ENCODE assay signal across 8 cellular contexts in the genomic region with DNA sequence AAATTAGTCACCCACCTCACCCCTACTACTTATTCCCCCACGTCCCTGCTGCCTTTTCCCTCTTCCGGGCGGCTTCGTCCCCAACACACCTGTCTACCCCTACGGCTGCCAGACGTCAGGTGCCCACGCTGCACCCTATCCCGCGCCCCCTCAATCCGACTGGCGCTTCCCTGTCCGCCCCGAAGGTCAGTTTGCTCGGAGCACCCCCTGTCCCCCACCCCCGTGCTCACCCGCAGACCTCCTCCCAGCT. TPM values are rescaled to one million over a fixed set of nuclear protein-coding genes. Genes with fewer than 3 reads are reported as not detected.
A peak's percentile ranks its signal among the peaks of the same experiment; 100 is the strongest.
DNase-seq lines count a peak whose midpoint lies in the region; ATAC-seq, FAIRE-seq and TF ChIP-seq lines count a peak whose summit lies in the region.

No MANE protein-coding gene starts in this region.

- TF ChIP-seq CTCF in MM.1S (IDR thresholded peaks at IDR 0.05; ENCODE audit: low read length) (no peak), H1 (IDR thresholded peaks at IDR 0.05; ENCODE audit: control extremely low read depth in 1 of 3, insufficient read depth in 1 of 3, low read depth in 1 of 3, low read length in 3 of 3) (no peak), neural cell (IDR thresholded peaks at IDR 0.05; ENCODE audit: poor library complexity, severe bottlenecking) (no peak)

- CTCF ChIA-PET in H1 (lab: Charles Lee; ENCODE audit: partially characterized antibody) = interaction anchor here (0.8 to 3.5 kb wide), 30 partner anchors 14 to 424 kb away, joined by 3 to 17 read pairs (median 4); partner anchors contain the start of gene ERMN

- no peak overlapping the region for H3K18ac ChIP-seq in H1 (ENCODE audit: extremely low read depth, low read length)

- ATAC-seq in GM21423 (IDR thresholded peaks at IDR 0.05; ENCODE audit: unreplicated experiment) = no peak

- H2BK15ac ChIP-seq in H1 (ENCODE audit: low read length) = no peak overlapping the region

- no peaks in the 10 kb centered on the region for H3K27me3 ChIP-seq in MM.1S (replicated peaks; ENCODE audit: insufficient read depth, low read length)
- H3K27me3 ChIP-seq in H1 (replicated peaks in 1 of 4; ENCODE audit: control insufficient read depth in 3 of 4, extremely low read depth in 1 of 4, insufficient read depth in 3 of 4, low read length in 3 of 4) = peaks cover 8 to 34% (median 23%) of the 10 kb centered on the region in 4 experiments
- H3K27me3 ChIP-seq in neural cell (ENCODE audit: insufficient read depth, low read depth, low read length) = peaks cover 47% of the 10 kb centered on the region

- H3K4me1 ChIP-seq in MM.1S (ENCODE audit: low read length) (peaks cover 21% of the 10 kb centered on the region), H1 (replicated peaks in 1 of 4; ENCODE audit: control insufficient read depth in 3 of 4, insufficient read depth in 4 of 4, low read length in 3 of 4) (no peaks in the 10 kb centered on the region; a peak in 1 of 7 replicates)

- H3K4me3 ChIP-seq in MM.1S (ENCODE audit: low read length) = peak overlapping the region; percentile 90
- peak overlapping the region; percentile 41 to 78 (median 46) for H3K4me3 ChIP-seq in H1 (ENCODE audit: extremely low read depth in 1 of 4, insufficient read depth in 2 of 4, low read depth in 3 of 4, low read length in 4 of 4)
- H3K4me3 ChIP-seq in neural cell (ENCODE audit: low read length) = peak overlapping the region; percentile 76

- 0% methylated on average over 12 of the region's 16 CpGs; no CpG with 5 or more reads in 1 of the 2 experiments for WGBS in H1 (ENCODE audit: extremely low coverage in 1 of 2, insufficient coverage in 1 of 2, insufficient read length in 1 of 2, insufficient replicate concordance in 2 of 2, low coverage in 1 of 2, low lambda C conversion rate in 2 of 2, missing lambda C conversion rate in 1 of 2), 2 experiments

- no peak overlapping the region for H2BK20ac ChIP-seq in H1 (ENCODE audit: low read length)

- H3K14ac ChIP-seq in H1 (ENCODE audit: insufficient read length) = no peak overlapping the region

- no peak overlapping the region for H3K4ac ChIP-seq in H1 (replicated peaks; ENCODE audit: insufficient read length, low read depth, low read length)

- no peak for TF ChIP-seq EP300 in H1 (IDR thresholded peaks at IDR 0.05; ENCODE audit: borderline replicate concordance in 1 of 2, low read depth in 2 of 2, low read length in 2 of 2)
- no peak for TF ChIP-seq EP300 in neural cell (conservative IDR thresholded peaks at IDR 0.05; ENCODE audit: poor library complexity, severe bottlenecking)

- H3K4me2 ChIP-seq in MM.1S (ENCODE audit: low read depth, low read length) (peak overlapping the region; percentile 89), H1 (ENCODE audit: insufficient read depth in 1 of 2, low read depth in 2 of 2, low read length in 2 of 2) (peak overlapping the region; percentile 81 to 83), neural cell (ENCODE audit: low read length) (peak overlapping the region; percentile 87)

- no peak for TF ChIP-seq RAD21 in H1 (IDR thresholded peaks at IDR 0.05 in 1 of 2, conservative IDR thresholded peaks at IDR 0.05 in 1 of 2; ENCODE audit: low read depth in 2 of 2, low read length in 2 of 2)
- TF ChIP-seq RAD21 in neural cell (conservative IDR thresholded peaks at IDR 0.05) = no peak

- POLR2A ChIA-PET in H1 (lab: Charles Lee; ENCODE audit: partially characterized antibody) = interaction anchor here (0.9 to 1.1 kb wide), 2 partner anchors 15 to 30 kb away, joined by 3 read pairs; no protein-coding TSS in a partner anchor

- peak; percentile 35 for DNase-seq in stimulated activated CD4-positive, alpha-beta T cell treated with anti-CD3 and anti-CD28 coated beads, Interleukin-4, amount 100 ng/mL, for 1 hour
- no peak for DNase-seq in stimulated activated CD4-positive, alpha-beta T cell treated with anti-CD3 and anti-CD28 coated beads, Interleukin-2, amount 100 ng/mL, for 24 hours
- DNase-seq in MM.1S (no peak), H1 (ENCODE audit: low read depth in 1 of 2, low spot score in 2 of 2) (no peak), NCI-H446 treated with DMSO at 0.1 percent for 48 hours (lab: John Stamatoyannopoulos, UW) (no peak), H54 (ENCODE audit: insufficient read length, low spot score) (no peak)

- H3K23ac ChIP-seq in H1 (ENCODE audit: insufficient read length) = no peak overlapping the region

- no peak overlapping the region for H2AK5ac ChIP-seq in H1 (ENCODE audit: low read depth, low read length)

- no peaks in the 10 kb centered on the region for H3K9me2 ChIP-seq in MM.1S (replicated peaks; ENCODE audit: insufficient read depth, low read length)
- H3K9me2 ChIP-seq in neural cell (ENCODE audit: insufficient read depth, low read length) = no peaks in the 10 kb centered on the region

- no peak overlapping the region; the same call in 1 of the 2 replicates for H4K8ac ChIP-seq in H1 (ENCODE audit: extremely low read depth, insufficient read depth, low read length)

- no peak overlapping the region for H2BK5ac ChIP-seq in H1 (ENCODE audit: low read depth, low read length)

- H3K27ac ChIP-seq in MM.1S (ENCODE audit: low read length) = peak overlapping the region; percentile 60; the same call in 1 of the 2 replicates
- no peak overlapping the region for H3K27ac ChIP-seq in H1 (ENCODE audit: low read depth, low read length)
- no peak overlapping the region for H3K27ac ChIP-seq in neural cell (ENCODE audit: low read length)

- H3K9me3 ChIP-seq in MM.1S (replicated peaks; ENCODE audit: insufficient read depth, low read length) (no peaks in the 10 kb centered on the region), H1 (ENCODE audit: insufficient read depth in 2 of 2, low read depth in 1 of 2, low read length in 1 of 2) (no peaks in the 10 kb centered on the region), neural cell (ENCODE audit: low read length) (no peaks in the 10 kb centered on the region)

- H2BK12ac ChIP-seq in H1 (ENCODE audit: low read depth, low read length) = no peak overlapping the region

- H3K79me2 ChIP-seq in MM.1S (ENCODE audit: low read length) = peaks cover 6% of the 10 kb centered on the region; the same call in 1 of the 2 replicates
- no peaks in the 10 kb centered on the region for H3K79me2 ChIP-seq in H1 (ENCODE audit: control insufficient read depth in 1 of 2, insufficient read depth in 2 of 2, low read length in 2 of 2)
- H3K79me2 ChIP-seq in neural cell (replicated peaks; ENCODE audit: insufficient read depth, low read length) = no peaks in the 10 kb centered on the region

- H3F3A ChIP-seq in MM.1S (ENCODE audit: insufficient read depth, low read length) = peaks cover 18% of the 10 kb centered on the region; the same call in 1 of the 2 replicates
- no peaks in the 10 kb centered on the region for H3F3A ChIP-seq in neural cell (ENCODE audit: insufficient read depth, low read length, poor library complexity, severe bottlenecking)

- H3K23me2 ChIP-seq in H1 (ENCODE audit: low read depth, low read length) = peaks cover 7% of the 10 kb centered on the region; the same call in 1 of the 2 replicates

- H3K9ac ChIP-seq in MM.1S (ENCODE audit: low read length) = peak overlapping the region; percentile 70
- H3K9ac ChIP-seq in H1 (replicated peaks in 1 of 4; ENCODE audit: extremely low read depth in 1 of 4, low read depth in 3 of 4, low read length in 3 of 4) = no peak overlapping the region
- H3K9ac ChIP-seq in neural cell (ENCODE audit: low read length) = peak overlapping the region; percentile 45

- H3K79me1 ChIP-seq in H1 (ENCODE audit: low read depth, low read length) = no peaks in the 10 kb centered on the region

- H4K5ac ChIP-seq in H1 (ENCODE audit: insufficient read length, low read depth, low read length) = no peak overlapping the region

- H2BK120ac ChIP-seq in H1 (replicated peaks; ENCODE audit: low read depth, low read length) = no peak overlapping the region

- no peaks in the 10 kb centered on the region for H3K36me3 ChIP-seq in MM.1S (replicated peaks; ENCODE audit: insufficient read depth, low read length)
- no peaks in the 10 kb centered on the region for H3K36me3 ChIP-seq in H1 (ENCODE audit: control insufficient read depth in 2 of 4, insufficient read depth in 4 of 4, low read length in 3 of 4)
- H3K36me3 ChIP-seq in neural cell (ENCODE audit: insufficient read depth, low read length) = no peaks in the 10 kb centered on the region

- no peak for TF ChIP-seq POLR2A in H1 (IDR thresholded peaks at IDR 0.05; ENCODE audit: control extremely low read depth in 1 of 2, low read depth in 2 of 2, low read length in 2 of 2)
- no peak for TF ChIP-seq POLR2A in H54 (IDR thresholded peaks at IDR 0.05; ENCODE audit: low read depth, low read length)

- FAIRE-seq in H1 (lab: Jason Lieb, UNC) (no peak), H54 (lab: Jason Lieb, UNC) (no peak)

- no peak overlapping the region for H4K91ac ChIP-seq in H1 (replicated peaks; ENCODE audit: insufficient read length, low read length)

- H4K20me1 ChIP-seq in MM.1S (ENCODE audit: insufficient read depth, low read length) (no peaks in the 10 kb centered on the region), H1 (replicated peaks in 1 of 2; ENCODE audit: control insufficient read depth in 1 of 2, insufficient read depth in 2 of 2, low read length in 2 of 2) (peaks cover 2% of the 10 kb centered on the region in 2 experiments), neural cell (ENCODE audit: insufficient read depth) (no peaks in the 10 kb centered on the region)

- H3K56ac ChIP-seq in H1 (replicated peaks; ENCODE audit: insufficient read length, low read depth, low read length) = no peak overlapping the region

- peak overlapping the region; percentile 94 for H2AFZ ChIP-seq in MM.1S (ENCODE audit: low read length)
- H2AFZ ChIP-seq in H1 (ENCODE audit: low read length) = no peak overlapping the region; the same call in 1 of the 2 replicates
- H2AFZ ChIP-seq in neural cell (ENCODE audit: low read depth, low read length) = no peak overlapping the region

TF ChIP-seq in H1, 55 proteins besides CTCF, POLR2A, EP300 and RAD21 (continues in another document):
- TF ChIP-seq CHD2 (IDR thresholded peaks at IDR 0.05; ENCODE audit: low read length) = no peak

TF ChIP-seq in neural cell, 6 proteins besides CTCF, POLR2A, EP300 and RAD21 (continues in another document):
- TF ChIP-seq MXI1 (conservative IDR thresholded peaks at IDR 0.05; ENCODE audit: poor library complexity, severe bottlenecking) (no peak), TAF1 (IDR thresholded peaks at IDR 0.05; ENCODE audit: low read depth) (no peak), EZH2 (IDR thresholded peaks at IDR 0.05; ENCODE audit: borderline replicate concordance, insufficient read depth, low read length, poor library complexity, severe bottlenecking) (no peak)

RNA-seq across cellular contexts. Expression of gene ACVR1C, which starts 0.5 kb away (rescaled TPM):
- total RNA-seq in H1 (2021; fragmentation: NEBNext Ultra II Directional; extraction: Animal tissue kit (Norgen Biotek cat#: 25700)) = 0.40 and 0.52 TPM in 2 replicates
- polyA plus RNA-seq in H1 (2011; rRNA removed) (0.17 and 0.21 TPM in 2 replicates), neural cell (0.26 and 0.64 TPM in 2 replicates)
- 0.31 TPM for polyA plus RNA-seq in H1 (2011; cell fraction: cytosol; rRNA removed)
- polyA plus RNA-seq in H1 (2011; cell fraction: nucleus; rRNA removed) = 0.21 TPM
- 0.13 to 0.64 TPM (median 0.29 TPM) in 4 replicates for polyA plus RNA-seq in H1 (2012, experiment 1 of 2)
- not detected for polyA plus RNA-seq in H1 (2012, experiment 2 of 2)
- polyA plus RNA-seq in H1 (2013, experiment 1 of 2) = 0.45 TPM
- polyA plus RNA-seq in H1 (2013, experiment 2 of 2) = 0.57 TPM
- 0.90 and 1.1 TPM in 2 replicates for polyA minus RNA-seq in H1 (2011; rRNA and poly(A)+ RNA removed)
- polyA minus RNA-seq in H1 (2011; cell fraction: cytosol; rRNA and poly(A)+ RNA removed) = 0.81 TPM
- 1.00 TPM for polyA minus RNA-seq in H1 (2011; cell fraction: nucleus; rRNA and poly(A)+ RNA removed)
- polyA minus RNA-seq in neural cell = 0.24 and 0.46 TPM in 2 replicates

Comparison
In these comparisons a context has a peak if more than half of its experiments do, and no peak if none do; other contexts are left out.
1. H3K9ac ChIP-seq: peak in MM.1S (single experiment) and neural cell (single experiment); none in H1 (0 of 4).
2. Peak in every context shown above with its lines, with median percentiles within 50 percentile points of each other: H3K4me2 ChIP-seq and H3K4me3 ChIP-seq.